8 cellular contexts compared by ENCODE assay signal in the genomic region with DNA sequence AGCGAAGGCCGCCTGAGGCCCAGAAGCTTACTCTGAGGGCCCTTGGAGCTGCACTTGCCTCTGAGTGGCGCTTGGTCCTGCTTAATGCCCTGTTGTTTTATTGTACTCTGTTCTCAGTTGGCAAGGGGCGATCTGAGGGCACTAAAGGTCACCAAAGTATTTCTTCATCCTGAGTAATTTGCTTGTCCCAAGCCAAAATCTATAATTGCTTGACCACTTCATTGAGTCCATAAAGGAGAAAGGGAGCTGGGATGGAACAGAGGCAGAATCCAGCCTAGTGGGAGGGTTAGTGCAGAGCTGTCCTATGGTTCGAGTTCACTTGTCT. TPM values are rescaled to one million over a fixed set of nuclear protein-coding genes. Genes with fewer than 3 reads are reported as not detected.
DNase-seq lines count a peak whose midpoint lies in the region; ATAC-seq and TF ChIP-seq lines count a peak whose summit lies in the region.

No MANE protein-coding gene starts in this region.

- H3K23ac ChIP-seq in H9 (ENCODE audit: insufficient read length, low read depth, low read length) = no peak overlapping the region

- no peak overlapping the region for H3T11ph ChIP-seq in H9 (ENCODE audit: low read length)

- no peak overlapping the region for H2BK20ac ChIP-seq in H9 (ENCODE audit: low read depth, low read length, poor library complexity, severe bottlenecking)

- in situ Hi-C loops in GM23248 (cut with MboI) (loop anchor here (5.0 kb wide), 1 partner anchor 45 kb away; no protein-coding TSS in a partner anchor), gastrocnemius medialis (cut with MboI; ENCODE audit: low sequenced_read_pairs in 4 of 4) (loop anchor here in 1 of 4 donors (5.0 kb wide), 1 partner anchor 45 kb away; no protein-coding TSS in a partner anchor)

- ATAC-seq in gastrocnemius medialis = peak in 1 of 2 donors; percentile 6
- ATAC-seq in GM19035 (IDR thresholded peaks at IDR 0.05; ENCODE audit: unreplicated experiment) = no peak

- H3K9me3 Mint-ChIP-seq in H9 = peaks cover 0 to 6% of the 10 kb centered on the region in 2 experiments; a peak in 2 of 5 replicates

- peaks cover 10% of the 10 kb centered on the region; the same call in 1 of the 2 replicates for H3F3A ChIP-seq in GM23248 (ENCODE audit: insufficient read depth)

- peaks cover 17% of the 10 kb centered on the region for H3K4me1 ChIP-seq in GM23248 (ENCODE audit: insufficient read depth)
- peaks cover 34% of the 10 kb centered on the region for H3K4me1 ChIP-seq in SJCRH30
- peaks cover 39 to 49% (median 45%) of the 10 kb centered on the region in 4 donors for H3K4me1 ChIP-seq in esophagus muscularis mucosa
- H3K4me1 ChIP-seq in gastrocnemius medialis = peaks cover 35 to 39% of the 10 kb centered on the region in 2 donors
- peaks cover 29% of the 10 kb centered on the region for H3K4me1 ChIP-seq in H9 (ENCODE audit: insufficient read depth, low read length)

- peak overlapping the region in 1 of 2 experiments; percentile 91; a peak in 3 of 5 replicates for H3K4me3 Mint-ChIP-seq in H9

- H3K4me2 ChIP-seq in GM23248 (ENCODE audit: unreplicated experiment) (peak overlapping the region; percentile 33), H9 (ENCODE audit: insufficient read depth, insufficient read length, low read length) (no peak overlapping the region)

- H3K14ac ChIP-seq in H9 (ENCODE audit: insufficient read depth, low read length) = no peak overlapping the region

- intact Hi-C loops in esophagus muscularis mucosa (cut with DNase I) = no loop called here
- intact Hi-C loops in gastrocnemius medialis (cut with DNase I; ENCODE audit: low total_unique reads) = no loop called here

- H3K4me3 ChIP-seq in GM23248 = peak overlapping the region; percentile 88
- H3K4me3 ChIP-seq in SJCRH30 = peak overlapping the region; percentile 67
- H3K4me3 ChIP-seq in esophagus muscularis mucosa = peak overlapping the region; percentile 69 to 73 (median 70)
- peak overlapping the region; percentile 77 to 98 (median 92) for H3K4me3 ChIP-seq in gastrocnemius medialis

- H4K8ac ChIP-seq in H9 (replicated peaks; ENCODE audit: insufficient read length, low read depth, low read length) = no peak overlapping the region

- TF ChIP-seq EP300 in esophagus muscularis mucosa (IDR thresholded peaks at IDR 0.05) = no peak

- H3K9me3 ChIP-seq in GM23248 (ENCODE audit: low read depth) (no peaks in the 10 kb centered on the region), SJCRH30 (replicated peaks) (no peaks in the 10 kb centered on the region), esophagus muscularis mucosa (no peaks in the 10 kb centered on the region), gastrocnemius medialis (no peaks in the 10 kb centered on the region), H9 (ENCODE audit: control insufficient read depth, low read depth, low read length) (no peaks in the 10 kb centered on the region)

- H2AK5ac ChIP-seq in H9 (ENCODE audit: insufficient read length, low read length) = no peak overlapping the region

- H3K79me2 ChIP-seq in GM23248 (ENCODE audit: insufficient read depth) (peaks cover 45% of the 10 kb centered on the region), H9 (ENCODE audit: insufficient read depth, low read length) (peaks cover 32% of the 10 kb centered on the region; the same call in 1 of the 2 replicates)

- H4K20me1 ChIP-seq in GM23248 (ENCODE audit: insufficient read depth) = no peaks in the 10 kb centered on the region
- no peaks in the 10 kb centered on the region for H4K20me1 ChIP-seq in H9 (ENCODE audit: control insufficient read depth, insufficient read depth, insufficient read length)

- WGBS in GM23248 (ENCODE audit: low coverage in 1 of 2, low lambda C conversion rate in 2 of 2, missing lambda C conversion rate in 2 of 2), 2 experiments = 64 to 67% methylated on average over 5 of the region's 5 CpGs
- WGBS in esophagus muscularis mucosa = 73% methylated on average over 5 of the region's 5 CpGs
- WGBS in H9 (ENCODE audit: extremely low coverage, insufficient read length, low lambda C conversion rate) = no CpG with 5 or more reads among the region's 5 CpGs

- H3K4ac ChIP-seq in H9 (ENCODE audit: low read depth, low read length) = no peak overlapping the region

- no peak overlapping the region for H2BK15ac ChIP-seq in H9 (ENCODE audit: low read depth, low read length)

- peaks cover 5 to 30% (median 21%) of the 10 kb centered on the region in 3 experiments for H3K36me3 Mint-ChIP-seq in H9 (ENCODE audit: insufficient read depth in 1 of 3, low read depth in 3 of 3)

- H3K27me3 Mint-ChIP-seq in H9 (ENCODE audit: low read depth) = peaks cover 8% of the 10 kb centered on the region; the same call in 1 of the 2 replicates

- no peak overlapping the region for H2BK120ac ChIP-seq in H9 (ENCODE audit: low read depth, low read length, poor library complexity, severe bottlenecking)

- no peak overlapping the region for H3K56ac ChIP-seq in H9 (ENCODE audit: insufficient read length, low read depth, low read length)

- H4K91ac ChIP-seq in H9 (ENCODE audit: insufficient read length, low read depth, low read length) = no peak overlapping the region

- no peak overlapping the region for H3K27ac Mint-ChIP-seq in H9

- TF ChIP-seq CTCF in esophagus muscularis mucosa (IDR thresholded peaks at IDR 0.05) = no peak
- TF ChIP-seq CTCF in gastrocnemius medialis (IDR thresholded peaks at IDR 0.05 in 4 of 5, conservative IDR thresholded peaks at IDR 0.05 in 1 of 5) = no peak
- no peak for TF ChIP-seq CTCF in H9 (conservative IDR thresholded peaks at IDR 0.05)

- no peak overlapping the region for H3K18ac ChIP-seq in H9 (ENCODE audit: insufficient read length, low read depth, low read length)

- H3K9me2 ChIP-seq in GM23248 (ENCODE audit: insufficient read depth) = no peaks in the 10 kb centered on the region

- H2BK12ac ChIP-seq in H9 (ENCODE audit: insufficient read length, low read depth, low read length) = no peak overlapping the region

- H4K5ac ChIP-seq in H9 (ENCODE audit: insufficient read length, low read depth, low read length) = no peak overlapping the region

- DNase-seq in GM23248 (no peak), SJCRH30 (no peak), esophagus muscularis mucosa (ENCODE audit: extremely low spot score) (no peak), gastrocnemius medialis (no peak), H9 (no peak), SK-N-DZ (ENCODE audit: low spot score) (no peak), CD1c-positive myeloid dendritic cell (ENCODE audit: extremely low spot score) (no peak)

- H3K4me1 Mint-ChIP-seq in H9 = peaks cover 54 to 58% of the 10 kb centered on the region in 2 experiments

- H3K79me1 ChIP-seq in H9 (ENCODE audit: insufficient read depth, low read depth, low read length, poor library complexity, severe bottlenecking) = no peaks in the 10 kb centered on the region

- peak overlapping the region; percentile 87; the same call in 1 of the 2 replicates for H2AFZ ChIP-seq in GM23248
- H2AFZ ChIP-seq in H9 (ENCODE audit: low read length) = no peak overlapping the region

- H3K27ac ChIP-seq in GM23248 = no peak overlapping the region
- H3K27ac ChIP-seq in SJCRH30 = no peak overlapping the region
- H3K27ac ChIP-seq in esophagus muscularis mucosa (replicated peaks in 1 of 4) = peak overlapping the region in 1 of 4 donors; percentile 77
- H3K27ac ChIP-seq in gastrocnemius medialis = peak overlapping the region; percentile 80 to 93 (median 88)
- no peak overlapping the region for H3K27ac ChIP-seq in H9 (ENCODE audit: insufficient read length, low read depth, low read length)

- H3K27me3 ChIP-seq in GM23248 (replicated peaks; ENCODE audit: insufficient read depth) (no peaks in the 10 kb centered on the region), SJCRH30 (peaks cover 3% of the 10 kb centered on the region; the same call in 1 of the 2 replicates), esophagus muscularis mucosa (peaks cover 0 to 13% (median 0%) of the 10 kb centered on the region in 4 donors), gastrocnemius medialis (no peaks in the 10 kb centered on the region), H9 (ENCODE audit: insufficient read depth, low read length) (no peaks in the 10 kb centered on the region)

- H3K9ac ChIP-seq in GM23248 (no peak overlapping the region), H9 (ENCODE audit: extremely low read depth, insufficient read length, low read length) (no peak overlapping the region)

- H3K36me3 ChIP-seq in GM23248 (ENCODE audit: low read depth) (no peaks in the 10 kb centered on the region), SJCRH30 (no peaks in the 10 kb centered on the region), esophagus muscularis mucosa (no peaks in the 10 kb centered on the region), gastrocnemius medialis (no peaks in the 10 kb centered on the region)

- H3K23me2 ChIP-seq in H9 (ENCODE audit: insufficient read length, low read depth, low read length, poor library complexity, severe bottlenecking) = peaks cover 12% of the 10 kb centered on the region

- H2BK5ac ChIP-seq in H9 (ENCODE audit: insufficient read length, low read length) = no peak overlapping the region

- no peak for TF ChIP-seq POLR2A in esophagus muscularis mucosa (IDR thresholded peaks at IDR 0.05; ENCODE audit: low read depth)
- no peak for TF ChIP-seq POLR2A in gastrocnemius medialis (IDR thresholded peaks at IDR 0.05)

RNA-seq across cellular contexts. Expression of gene NUAK2, which starts 0.4 kb away (rescaled TPM):
- total RNA-seq in GM23248 (2014; rRNA removed; shearing (Covaris generic)) = 3.0 and 4.4 TPM in 2 replicates
- 3.7 and 3.8 TPM in 2 replicates for polyA plus RNA-seq in GM23248 (2016; fragmentation: Nextera tagmentation; extraction: Ambion mirVana)
- total RNA-seq in SJCRH30 (2014; rRNA removed; shearing (Covaris generic)) = 2.1 and 2.2 TPM in 2 replicates
- total RNA-seq in esophagus muscularis mucosa (under 1 TPM; 0.42 to 0.86 (median 0.74) TPM), gastrocnemius medialis (1 to 10 TPM in 1 of 4 donors, under 1 TPM in 3; 0.42 to 1.9 (median 0.58) TPM), H9 (2021) (15.4 and 15.5 TPM in 2 replicates)
- polyA plus RNA-seq in SK-N-DZ (2014; cell fraction: cytosol; rRNA removed) = 1.3 and 1.6 TPM in 2 replicates
- polyA plus RNA-seq in SK-N-DZ (2014; cell fraction: nucleus; rRNA removed) = 0.13 and 0.60 TPM in 2 replicates

RNA-seq across cellular contexts. Expression of gene KLHDC8A, which starts 34.8 kb away (rescaled TPM):
- total RNA-seq in GM23248 (2014; rRNA removed; shearing (Covaris generic)) = not detected in 2 replicates
- polyA plus RNA-seq in GM23248 (2016; fragmentation: Nextera tagmentation; extraction: Ambion mirVana) = 0.08 TPM in 1 of 2 replicates, not detected in the other
- total RNA-seq in SJCRH30 (2014; rRNA removed; shearing (Covaris generic)) = not detected in 2 replicates
- total RNA-seq in esophagus muscularis mucosa (1 to 10 TPM in 2 of 4 donors, under 1 TPM in 2; 0.32 to 2.0 (median 1.2) TPM), gastrocnemius medialis (not detected), H9 (2021) (0.96 and 1.0 TPM in 2 replicates)
- polyA plus RNA-seq in SK-N-DZ (2014; cell fraction: cytosol; rRNA removed) = 1.4 and 1.8 TPM in 2 replicates
- 0.33 and 0.57 TPM in 2 replicates for polyA plus RNA-seq in SK-N-DZ (2014; cell fraction: nucleus; rRNA removed)

Comparison
In these comparisons a context has a peak if more than half of its experiments do, and no peak if none do; other contexts are left out.
1. H3K27ac ChIP-seq: peak in gastrocnemius medialis (4 of 4); none in GM23248 (single experiment), SJCRH30 (single experiment) and H9 (single experiment).
2. Peak in every context shown above with its lines, with median percentiles within 50 percentile points of each other: H3K4me3 ChIP-seq.